Comparison of ENCODE assay signal across 14 cellular contexts in genomic region chr19:3053780-3054179, GRCh38.
"Had no signal": no experiment of that assay in that cellular context is flagged by ENCODE, and none has a peak within 500 bp of the region (broad histone marks: within the 10 kb centered on the region; RNA-seq: fewer than 3 reads in every experiment).

No MANE protein-coding gene starts in this region.

- H3K4me3 ChIP-seq: SK-N-MC, suprapubic skin had no signal

- H3K27me3 ChIP-seq: suprapubic skin had no signal

- H3K9me3 ChIP-seq: suprapubic skin had no signal

- ATAC-seq: activated CD4-positive, alpha-beta T cell treated with anti-CD3 and anti-CD28 coated beads for 36 hours; natural killer cell treated with Interleukin-12 subunit alpha and Interleukin-12 subunit beta and Interleukin-15 and Interleukin-18, amount 100 ng/mL, for 72 hours; WTC11 had no signal

- DNase-seq: activated CD4-positive, alpha-beta T cell treated with anti-CD3 and anti-CD28 coated beads for 36 hours; activated CD4-positive, alpha-beta T cell treated with anti-CD3 and anti-CD28 coated beads, Interleukin-2, amount 50 U/mL, for 48 hours; activated naive CD8-positive, alpha-beta T cell treated with anti-CD3 and anti-CD28 coated beads, Interleukin-2, amount 10 ng/mL, durations not matched to agents 7 days and 5 days; activated T-cell treated with anti-CD3 and anti-CD28 coated beads for 4 hours; amygdala; central memory CD4-positive, alpha-beta T cell; endodermal cell; erythroblast; stimulated activated CD4-positive, alpha-beta T cell treated with anti-CD3 and anti-CD28 coated beads, Interleukin-2, amount 100 ng/mL, for 24 hours; trophoblast cell had no signal
